In genomic region chr6:44096615-44097014, GRCh38 we compare ENCODE assay signal across 8 cellular contexts. TPM values are rescaled to one million over a fixed set of nuclear protein-coding genes. Genes with fewer than 3 reads are reported as not detected.
DNase-seq lines count a peak whose midpoint lies in the region; ATAC-seq and TF ChIP-seq lines count a peak whose summit lies in the region.

No MANE protein-coding gene starts in this region.

- H3K9me3 Mint-ChIP-seq in nephron progenitor cell: no peaks in the 10 kb centered on the region

- peak overlapping the region; percentile 14 for H3K27ac Mint-ChIP-seq in nephron progenitor cell

- 0 out of 2 replicates have a peak, but pooled peaks cover 8% of the 10 kb centered on the region for H4K20me1 ChIP-seq in OCI-LY7 (ENCODE audit: insufficient read depth, low read length)

- H3K36me3 Mint-ChIP-seq in nephron progenitor cell (ENCODE audit: low read depth): peaks cover 42% of the 10 kb centered on the region

- H3K4me1 Mint-ChIP-seq in nephron progenitor cell: no peaks in the 10 kb centered on the region

- BruUV-seq in OCI-LY7 (replicated peaks; lab: Mats Ljungman, UMichigan): no TSS peak

- no peak overlapping the region for H3K4me2 ChIP-seq in OCI-LY7 (ENCODE audit: low read length)

- no peaks in the 10 kb centered on the region for H3K4me1 ChIP-seq in OCI-LY7 (ENCODE audit: insufficient read depth, low read length, poor library complexity, severe bottlenecking)

- no peak overlapping the region for H3K27ac ChIP-seq in HL-60 (replicated peaks)
- no peak overlapping the region for H3K27ac ChIP-seq in OCI-LY7 (ENCODE audit: low read depth, low read length, poor library complexity, severe bottlenecking)

- DNase-seq in HL-60 (ENCODE audit: low read depth in 1 of 2, low spot score in 1 of 2) (peak; percentile 47 to 84), OCI-LY7 (ENCODE audit: low spot score) (peak; percentile 85), activated T-cell treated with anti-CD3 and anti-CD28 coated beads for 24 hours (ENCODE audit: low read depth) (peak; percentile 69), nephron progenitor cell (peak; percentile 67), OCI-M2 (lab: John Stamatoyannopoulos, UW; ENCODE audit: unreplicated experiment) (no peak)
- DNase-seq in stimulated activated naive CD8-positive, alpha-beta T cell treated with anti-CD3 and anti-CD28 coated beads, Interleukin-15, Interleukin-2, amounts not matched to agents 100 U/mL and 50 U/mL, for 24 hours: peak; percentile 79

- H3K4me3 ChIP-seq in HL-60 (replicated peaks; ENCODE audit: insufficient read depth, low read length) (no peak overlapping the region), OCI-LY7 (ENCODE audit: low read depth, low read length, poor library complexity, severe bottlenecking) (no peak overlapping the region)

- no peak overlapping the region for H2AFZ ChIP-seq in OCI-LY7 (ENCODE audit: low read length)

- peak; percentile 82 for ATAC-seq in esophagus mucosa
- ATAC-seq in stimulated activated naive CD8-positive, alpha-beta T cell treated with anti-CD3 and anti-CD28 coated beads, Interleukin-15, Interleukin-2, amounts not matched to agents 100 U/mL and 50 U/mL, for 24 hours: peak; percentile 86

- H3K4me3 Mint-ChIP-seq in nephron progenitor cell: no peak overlapping the region

- H3K27me3 ChIP-seq in HL-60 (ENCODE audit: insufficient read depth, poor library complexity, severe bottlenecking): no peaks in the 10 kb centered on the region

- H3K36me3 ChIP-seq in OCI-LY7 (ENCODE audit: insufficient read depth, low read length): peaks cover 17% of the 10 kb centered on the region; the same call in 1 of the 2 replicates

- POLR2A ChIA-PET in OCI-LY7 (lab: Charles Lee): no interaction called here

- intact Hi-C loops in OCI-LY7 (cut with micrococcal nuclease; ENCODE audit: unreplicated experiment): loop anchor here (1.0 to 5.0 kb wide), 3 partner anchors 56 to 241 kb away; no protein-coding TSS in a partner anchor

- H3K27me3 Mint-ChIP-seq in nephron progenitor cell (ENCODE audit: low read depth, poor library complexity): peaks cover 3% of the 10 kb centered on the region

- H3K9me2 ChIP-seq in OCI-LY7 (ENCODE audit: insufficient read depth, low read length): no peaks in the 10 kb centered on the region

- TF ChIP-seq CTCF in GM12872 (IDR thresholded peaks at IDR 0.05; ENCODE audit: insufficient read depth, low read depth, low read length) (peak; percentile 92), HL-60 (IDR thresholded peaks at IDR 0.05; ENCODE audit: insufficient read depth, low read length) (peak; percentile 93), OCI-LY7 (conservative IDR thresholded peaks at IDR 0.05; ENCODE audit: low read length) (peak; percentile 86), nephron progenitor cell (IDR thresholded peaks at IDR 0.05) (peak; percentile 54)

- H3K79me2 ChIP-seq in OCI-LY7 (ENCODE audit: insufficient read depth, low read depth, low read length): no peaks in the 10 kb centered on the region

- CTCF ChIA-PET in OCI-LY7 (lab: Charles Lee; ENCODE audit: unreplicated experiment): interaction anchor here (0.5 to 0.6 kb wide), 2 partner anchors 28 to 54 kb away, joined by 3 read pairs; no protein-coding TSS in a partner anchor

- H3K9me3 ChIP-seq in OCI-LY7 (ENCODE audit: low read length): no peaks in the 10 kb centered on the region

RNA-seq across cellular contexts. Expression of gene MRPL14, which starts 30.6 kb away (rescaled TPM):
- total RNA-seq in OCI-LY7 (2014; rRNA removed; shearing (Covaris generic)): 87.2 and 97.8 TPM in 2 replicates
- 42.8 and 51.3 TPM in 2 replicates for total RNA-seq in OCI-LY7 (2022)
- total RNA-seq in esophagus mucosa: 47.4 TPM

RNA-seq across cellular contexts. Expression of gene TMEM63B, which starts 30.7 kb away (rescaled TPM):
- 3.7 and 5.4 TPM in 2 replicates for total RNA-seq in OCI-LY7 (2014; rRNA removed; shearing (Covaris generic))
- total RNA-seq in OCI-LY7 (2022) (10.0 and 10.2 TPM in 2 replicates), esophagus mucosa (42.4 TPM)
